8 cellular contexts compared by ENCODE assay signal in the genomic region with DNA sequence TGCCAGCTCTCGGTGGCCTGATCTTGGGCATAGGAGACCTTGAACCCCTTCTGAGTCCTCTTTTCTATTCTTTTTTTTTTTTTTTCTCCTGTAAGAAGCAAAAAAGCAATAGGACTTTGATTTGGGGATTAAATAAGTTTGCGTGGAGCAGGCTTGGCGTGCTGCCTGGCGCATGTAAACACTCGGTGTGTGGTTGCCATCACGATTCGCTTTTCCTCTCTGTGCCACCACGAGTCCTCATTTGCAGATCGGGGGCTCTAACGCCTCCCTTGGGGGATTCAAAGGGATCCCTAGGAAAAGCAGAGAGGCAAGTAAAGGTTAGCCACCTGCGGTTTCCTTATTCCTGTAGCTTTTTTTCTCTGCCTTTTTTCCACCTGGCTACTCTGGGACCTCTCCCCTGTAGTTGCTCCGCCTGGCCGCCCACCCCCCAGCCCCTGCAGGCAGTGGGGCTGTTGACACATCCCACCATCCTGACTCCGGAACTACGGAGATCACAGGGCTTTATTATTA. TPM values are rescaled to one million over a fixed set of nuclear protein-coding genes. Genes with fewer than 3 reads are reported as not detected.
DNase-seq lines count a peak whose midpoint lies in the region; TF ChIP-seq lines count a peak whose summit lies in the region.

No MANE protein-coding gene starts in this region.

- no peak for TF ChIP-seq CTCF in coronary artery (IDR thresholded peaks at IDR 0.05)
- no peak for TF ChIP-seq CTCF in lower leg skin (IDR thresholded peaks at IDR 0.05)

- H3K4me3 ChIP-seq in SJSA1 (peak overlapping the region; percentile 89), coronary artery (peak overlapping the region; percentile 78), lower leg skin (ENCODE audit: low read depth, poor library complexity, severe bottlenecking) (peak overlapping the region; percentile 95), stomach smooth muscle (ENCODE audit: low read length in 2 of 2) (peak overlapping the region; percentile 91 to 97)

- H3K27me3 ChIP-seq in SJSA1 (replicated peaks), result no peaks in the 10 kb centered on the region
- no peaks in the 10 kb centered on the region for H3K27me3 ChIP-seq in stomach smooth muscle (ENCODE audit: control insufficient read depth in 1 of 2, insufficient read depth in 2 of 2, low read length in 2 of 2)

- intact Hi-C loops in lower leg skin (cut with DNase I; ENCODE audit: low total_unique reads), result no loop called here

- H3K9me3 ChIP-seq in SJSA1 (replicated peaks) (no peaks in the 10 kb centered on the region), stomach smooth muscle (ENCODE audit: control insufficient read depth in 2 of 2, low read length in 2 of 2) (no peaks in the 10 kb centered on the region)

- TF ChIP-seq POLR2A in lower leg skin (IDR thresholded peaks at IDR 0.05), result no peak

- H3K9ac ChIP-seq in stomach smooth muscle (ENCODE audit: low read length in 2 of 2), result peak overlapping the region; percentile 94 to 97

- DNase-seq in NCI-H2081 (lab: John Stamatoyannopoulos, UW) (peak; percentile 4 to 39), NCI-H2081 treated with DMSO at 0.1 percent for 48 hours (lab: John Stamatoyannopoulos, UW) (no peak), SJSA1 (ENCODE audit: low read depth in 1 of 2, low spot score in 2 of 2) (peak; percentile 48 to 58), coronary artery (ENCODE audit: low spot score) (no peak), lower leg skin (ENCODE audit: low spot score in 2 of 2) (peak; percentile 24 to 90), NCI-H345 (lab: John Stamatoyannopoulos, UW) (no peak), cerebellar nuclear complex (lab: John Stamatoyannopoulos, UW) (no peak)

- 1 to 2% methylated on average over 15 of the region's 15 CpGs for WGBS in lower leg skin, 2 donors

- H3K27ac ChIP-seq in SJSA1 (peak overlapping the region; percentile 72), coronary artery (peak overlapping the region; percentile 76 to 92), stomach smooth muscle (ENCODE audit: low read length) (peak overlapping the region; percentile 96)

- H3K36me3 ChIP-seq in SJSA1, result peaks cover 78% of the 10 kb centered on the region
- peaks cover 24 to 29% of the 10 kb centered on the region in 2 donors for H3K36me3 ChIP-seq in stomach smooth muscle (ENCODE audit: control insufficient read depth in 2 of 2, insufficient read depth in 2 of 2, low read length in 2 of 2)

- peaks cover 5% of the 10 kb centered on the region for H3K4me1 ChIP-seq in SJSA1 (replicated peaks)
- H3K4me1 ChIP-seq in stomach smooth muscle (ENCODE audit: control insufficient read depth, insufficient read depth, low read length), result peaks cover 52% of the 10 kb centered on the region

RNA-seq across cellular contexts. Expression of a gene that starts 1.3 kb away (rescaled TPM):
- 41.0 and 70.9 TPM in 2 replicates for total RNA-seq in SJSA1 (2014; rRNA removed; shearing (Covaris generic))
- 100 to 1,000 TPM in 1 of 4 donors, 10 to 100 TPM in 3; 41.6 to 136 (median 80.4) TPM for total RNA-seq in lower leg skin

RNA-seq across cellular contexts. Expression of a gene that starts 1.6 kb away (rescaled TPM):
- total RNA-seq in SJSA1 (2014; rRNA removed; shearing (Covaris generic)), result 24.1 and 25.8 TPM in 2 replicates
- 10 to 100 TPM; 14.0 to 51.2 (median 28.7) TPM for total RNA-seq in lower leg skin

RNA-seq across cellular contexts. Expression of a gene that starts 56.1 kb away (rescaled TPM):
- total RNA-seq in SJSA1 (2014; rRNA removed; shearing (Covaris generic)), result 48.9 and 58.3 TPM in 2 replicates
- total RNA-seq in lower leg skin, result 10 to 100 TPM; 43.6 to 65.5 (median 54.1) TPM

RNA-seq across cellular contexts. Expression of a gene that starts 56.5 kb away (rescaled TPM):
- total RNA-seq in SJSA1 (2014; rRNA removed; shearing (Covaris generic)), result not detected in 2 replicates
- total RNA-seq in lower leg skin, result 100 to 1,000 TPM; 250 to 282 (median 259) TPM

RNA-seq across cellular contexts. Expression of a gene that starts 56.6 kb away (rescaled TPM):
- total RNA-seq in SJSA1 (2014; rRNA removed; shearing (Covaris generic)), result 2.1 and 5.2 TPM in 2 replicates
- 10 to 100 TPM; 20.1 to 38.1 (median 24.8) TPM for total RNA-seq in lower leg skin

Comparison
In these comparisons a context has a peak if more than half of its experiments do, and no peak if none do; other contexts are left out.
1. DNase-seq: peak in NCI-H2081 (2 of 2), SJSA1 (2 of 2) and lower leg skin (2 of 2); none in NCI-H2081 treated with DMSO at 0.1 percent for 48 hours (single experiment), coronary artery (single experiment), NCI-H345 (single experiment) and cerebellar nuclear complex (0 of 2).
2. Peak in every context shown above with its lines, with median percentiles within 50 percentile points of each other: H3K27ac ChIP-seq and H3K4me3 ChIP-seq.